14 cellular contexts compared by ENCODE assay signal in genomic region chr5:158942217-158942616, GRCh38.
A peak's percentile ranks its signal among the peaks of the same experiment; 100 is the strongest.
DNase-seq lines count a peak whose midpoint lies in the region; ATAC-seq, FAIRE-seq and TF ChIP-seq lines count a peak whose summit lies in the region.
"Had no signal": no experiment of that assay in that cellular context is flagged by ENCODE, and none has a peak within 500 bp of the region (broad histone marks: within the 10 kb centered on the region; RNA-seq: fewer than 3 reads in every experiment).

No MANE protein-coding gene starts in this region.

- H3K9me2 ChIP-seq in GM23248 (ENCODE audit: insufficient read depth) = no peaks in the 10 kb centered on the region

- TF ChIP-seq EP300 in GM12878 (IDR thresholded peaks at IDR 0.05; ENCODE audit: borderline replicate concordance in 1 of 2, control insufficient read depth in 1 of 2, low read depth in 2 of 2, low read length in 2 of 2) = no peak

- TF ChIP-seq CTCF in GM12878 (IDR thresholded peaks at IDR 0.05 in 2 of 3, conservative IDR thresholded peaks at IDR 0.05 in 1 of 3; ENCODE audit: control insufficient read depth in 2 of 3, extremely low read depth in 1 of 3, insufficient read depth in 1 of 3, low read depth in 3 of 3, low read length in 3 of 3) (no peak), foreskin keratinocyte (conservative IDR thresholded peaks at IDR 0.05) (no peak)

- BruUV-seq in GM12878 (replicated peaks; lab: Mats Ljungman, UMichigan) = no TSS peak

- no peak for TF ChIP-seq POLR2A in GM12878 (IDR thresholded peaks at IDR 0.05; ENCODE audit: low read depth, low read length)

- in situ Hi-C loops in GM23248 (cut with MboI) = no loop called here
- in situ Hi-C loops in GM12878 (cut with MboI) = no loop called here

- intact Hi-C loops in GM12878 (cut with micrococcal nuclease; ENCODE audit: unreplicated experiment) = no loop called here
- intact Hi-C loops in Right ventricle myocardium inferior (cut with DNase I) = no loop called here

- RAD21 ChIA-PET in GM12878 (lab: Charles Lee; ENCODE audit: unreplicated experiment) = interaction anchor here (0.6 to 1.1 kb wide), 6 partner anchors 9 to 61 kb away, joined by 3 to 9 read pairs (median 3); no protein-coding TSS in a partner anchor

- H3K27ac ChIP-seq in GM23248 (peak overlapping the region; percentile 52), GM12878 (ENCODE audit: control insufficient read depth, insufficient read depth) (no peak overlapping the region), foreskin keratinocyte (peak overlapping the region; percentile 41)
- H3K27ac ChIP-seq: RWPE1 had no signal

- no peaks in the 10 kb centered on the region for H3K79me2 ChIP-seq in GM23248 (ENCODE audit: insufficient read depth)
- H3K79me2 ChIP-seq in GM12878 (ENCODE audit: control insufficient read depth, insufficient read depth, low read length) = no peaks in the 10 kb centered on the region

- H3K4me3 Mint-ChIP-seq in stimulated activated memory B cell treated with anti-CD40 and anti-IgM and Interleukin-4, amounts not matched to agents 10 μg/mL and 1 μg/mL and 100 μg/mL, for 72 hours = no peak overlapping the region

- H3K4me2 ChIP-seq in GM23248 (ENCODE audit: unreplicated experiment) (no peak overlapping the region), GM12878 (ENCODE audit: control insufficient read depth, insufficient read depth) (no peak overlapping the region)

- FAIRE-seq in GM12878 (lab: Jason Lieb, UNC) = no peak

- no peak for TF ChIP-seq RAD21 in GM12878 (IDR thresholded peaks at IDR 0.05; ENCODE audit: insufficient read depth, low read depth, low read length)

- DNase-seq in GM23248 (peak; percentile 6), GM12878 (ENCODE audit: low read depth, low spot score) (no peak), foreskin keratinocyte (peak in 1 of 2 donors; percentile 21), H4 (ENCODE audit: low spot score) (no peak), Right ventricle myocardium inferior (ENCODE audit: missing footprints) (no peak), NCI-H2107 treated with DMSO at 0.1 percent for 48 hours (lab: John Stamatoyannopoulos, UW; ENCODE audit: unreplicated experiment) (no peak)
- DNase-seq: C1 segment of cervical spinal cord, NCI-H1436, NCI-H2081, NCI-H526, OCI-M1 had no signal

- peaks cover 7% of the 10 kb centered on the region; the same call in 1 of the 2 replicates for H3F3A ChIP-seq in GM23248 (ENCODE audit: insufficient read depth)

- H3K27me3 Mint-ChIP-seq in stimulated activated memory B cell treated with anti-CD40 and anti-IgM and Interleukin-4, amounts not matched to agents 10 μg/mL and 1 μg/mL and 100 μg/mL, for 72 hours = no peaks in the 10 kb centered on the region

- no peaks in the 10 kb centered on the region for H3K27me3 ChIP-seq in GM23248 (replicated peaks; ENCODE audit: insufficient read depth)
- H3K27me3 ChIP-seq in GM12878 (replicated peaks in 1 of 2; ENCODE audit: control insufficient read depth in 2 of 2, insufficient read depth in 2 of 2, low read length in 1 of 2) = no peaks in the 10 kb centered on the region
- no peaks in the 10 kb centered on the region for H3K27me3 ChIP-seq in foreskin keratinocyte

- SMC1A ChIA-PET in GM12878 (lab: Charles Lee; ENCODE audit: uncharacterized antibody, unreplicated experiment) = interaction anchor here (0.7 to 5.1 kb wide), 7 partner anchors 10 to 108 kb away, joined by 3 to 37 read pairs (median 4); no protein-coding TSS in a partner anchor

- ATAC-seq in GM12878 (peak; percentile 37), foreskin keratinocyte (no peak), Right ventricle myocardium inferior (no peak)
- ATAC-seq in stimulated activated memory B cell treated with anti-CD40 and anti-IgM and Interleukin-4, amounts not matched to agents 10 μg/mL and 1 μg/mL and 100 μg/mL, for 72 hours = no peak

- H4K20me1 ChIP-seq in GM23248 (ENCODE audit: insufficient read depth) (no peaks in the 10 kb centered on the region), GM12878 (ENCODE audit: control insufficient read depth, insufficient read depth) (no peaks in the 10 kb centered on the region)

- 87 to 92% methylated on average over 1 of the region's 1 CpG for WGBS in GM23248 (ENCODE audit: low coverage in 1 of 2, low lambda C conversion rate in 2 of 2, missing lambda C conversion rate in 2 of 2), 2 experiments
- WGBS in GM12878 (ENCODE audit: insufficient coverage, insufficient replicate concordance, low lambda C conversion rate, missing lambda C conversion rate) = 0% methylated on average over 1 of the region's 1 CpG

- no peak overlapping the region; the same call in 1 of the 2 replicates for H3K4me3 ChIP-seq in GM23248
- no peak overlapping the region for H3K4me3 ChIP-seq in GM12878
- H3K4me3 ChIP-seq: HAP-1 had no signal

- H3K4me1 Mint-ChIP-seq in stimulated activated memory B cell treated with anti-CD40 and anti-IgM and Interleukin-4, amounts not matched to agents 10 μg/mL and 1 μg/mL and 100 μg/mL, for 72 hours = peaks cover 88% of the 10 kb centered on the region

- no peak overlapping the region for H3K9ac ChIP-seq in GM23248
- H3K9ac ChIP-seq in GM12878 (ENCODE audit: control insufficient read depth, insufficient read depth, low read length) = no peak overlapping the region

- H3K4me1 ChIP-seq in GM23248 (ENCODE audit: insufficient read depth) (peaks cover 14% of the 10 kb centered on the region), GM12878 (ENCODE audit: control insufficient read depth, insufficient read depth, low read length) (peaks cover 13% of the 10 kb centered on the region; the same call in 1 of the 2 replicates), foreskin keratinocyte (peaks cover 12% of the 10 kb centered on the region)
- H3K4me1 ChIP-seq: HAP-1 had no signal

- H3K36me3 Mint-ChIP-seq in stimulated activated memory B cell treated with anti-CD40 and anti-IgM and Interleukin-4, amounts not matched to agents 10 μg/mL and 1 μg/mL and 100 μg/mL, for 72 hours = peaks cover 65% of the 10 kb centered on the region

- H3K36me3 ChIP-seq in GM23248 (ENCODE audit: low read depth) (no peaks in the 10 kb centered on the region), GM12878 (ENCODE audit: control insufficient read depth in 2 of 2, insufficient read depth in 2 of 2, low read length in 1 of 2) (peaks cover 0 to 8% of the 10 kb centered on the region in 2 experiments; a peak in 2 of 4 replicates)
- H3K36me3 ChIP-seq: HAP-1 had no signal

- CTCF ChIA-PET in GM12878 (lab: Yijun Ruan, JAX) = interaction anchor here (0.7 to 2.1 kb wide), 2 partner anchors 10 to 11 kb away, joined by 3 to 8 read pairs; no protein-coding TSS in a partner anchor

- no peaks in the 10 kb centered on the region for H3K9me3 Mint-ChIP-seq in stimulated activated memory B cell treated with anti-CD40 and anti-IgM and Interleukin-4, amounts not matched to agents 10 μg/mL and 1 μg/mL and 100 μg/mL, for 72 hours

- peak overlapping the region; percentile 83 for H3K27ac Mint-ChIP-seq in stimulated activated memory B cell treated with anti-CD40 and anti-IgM and Interleukin-4, amounts not matched to agents 10 μg/mL and 1 μg/mL and 100 μg/mL, for 72 hours

- H3K9me3 ChIP-seq in GM23248 (ENCODE audit: low read depth) (no peaks in the 10 kb centered on the region), GM12878 (replicated peaks; ENCODE audit: control insufficient read depth, insufficient read depth, low read length) (peaks cover under 1% of the 10 kb centered on the region; the same call in 1 of the 3 replicates)
- H3K9me3 ChIP-seq: HAP-1 had no signal

- H2AFZ ChIP-seq in GM23248 (no peak overlapping the region), GM12878 (ENCODE audit: control insufficient read depth, low read depth, low read length) (no peak overlapping the region)

- POLR2A ChIA-PET in GM12878 (lab: Charles Lee) = interaction anchor here (0.9 to 1.1 kb wide), 4 partner anchors 11 to 31 kb away, joined by 3 to 6 read pairs (median 4); no protein-coding TSS in a partner anchor

TF ChIP-seq in GM12878, 131 proteins besides CTCF, POLR2A, EP300 and RAD21 (continues in another document):
- no peak for TF ChIP-seq RBBP5 (conservative IDR thresholded peaks at IDR 0.05)
- no peak for TF ChIP-seq RB1 (IDR thresholded peaks at IDR 0.05; ENCODE audit: borderline replicate concordance)
- TF ChIP-seq MEF2B (IDR thresholded peaks at IDR 0.05; ENCODE audit: partially characterized antibody, poor library complexity, severe bottlenecking) = peak; percentile 48
- TF ChIP-seq ZBTB11 (CRISPR knock-in tag; IDR thresholded peaks at IDR 0.05) = no peak
- TF ChIP-seq HDAC6 (IDR thresholded peaks at IDR 0.05; ENCODE audit: unreplicated experiment) = no peak
